In the genomic region with DNA sequence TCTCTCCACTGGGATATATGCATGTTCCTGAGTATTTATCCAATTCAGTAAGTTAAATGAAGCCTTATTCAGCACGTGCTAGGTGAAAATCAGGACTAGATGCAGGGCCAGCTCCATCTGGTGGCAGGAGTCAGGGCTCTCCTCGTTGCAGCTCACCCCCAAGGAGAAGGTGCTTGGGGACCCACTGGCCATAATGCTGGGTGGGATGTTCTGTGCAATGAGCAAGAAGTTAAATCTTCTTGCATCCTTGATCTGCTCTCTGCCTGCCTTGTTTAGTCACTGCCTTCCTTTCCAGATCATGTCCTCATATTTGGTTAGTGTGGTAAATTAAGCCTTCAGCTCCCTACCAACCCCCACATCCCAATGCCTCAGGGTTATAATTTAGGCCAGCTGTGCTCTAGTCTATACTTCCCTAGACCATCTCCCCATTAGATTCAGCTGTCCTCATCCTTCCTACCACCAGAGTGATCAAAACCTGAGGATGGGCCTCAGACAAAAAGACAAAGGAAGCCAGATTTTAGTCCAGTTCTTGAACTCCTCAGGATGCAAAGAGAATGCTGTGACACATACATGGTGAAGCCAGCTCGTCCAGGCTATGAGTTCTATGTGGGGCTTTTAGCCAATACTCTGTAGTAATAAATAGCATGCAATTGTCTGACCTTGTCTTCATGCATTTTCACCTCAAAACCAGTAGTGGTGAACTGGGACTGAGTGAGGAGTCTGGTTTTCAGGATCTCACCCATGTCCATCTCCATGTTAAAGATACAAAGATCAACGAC, we compare ENCODE assay signal across 1 cellular context.
TF ChIP-seq lines count a peak whose summit lies in the region.

No MANE protein-coding gene starts in this region.

TF ChIP-seq in HepG2, 621 proteins besides CTCF, POLR2A, EP300 and RAD21 (continued from another document):
- TF ChIP-seq STAG1 (CRISPR knock-in tag; IDR thresholded peaks at IDR 0.05): peak; percentile 71
